Comparison of ENCODE assay signal across 9 cellular contexts in genomic region chr15:90924375-90924774, GRCh38. TPM values are rescaled to one million over a fixed set of nuclear protein-coding genes. Genes with fewer than 3 reads are reported as not detected.
DNase-seq lines count a peak whose midpoint lies in the region; ATAC-seq and TF ChIP-seq lines count a peak whose summit lies in the region.
"Had no signal": no experiment of that assay in that cellular context is flagged by ENCODE, and none has a peak within 500 bp of the region (broad histone marks: within the 10 kb centered on the region; RNA-seq: fewer than 3 reads in every experiment).

No MANE protein-coding gene starts in this region.

- peaks cover 14% of the 10 kb centered on the region for H3K36me3 Mint-ChIP-seq in natural killer cell treated with Interleukin-12 subunit alpha and Interleukin-12 subunit beta and Interleukin-15 and Interleukin-18, amount 100 ng/mL, for 72 hours
- H3K36me3 Mint-ChIP-seq in natural killer cell = peaks cover 15% of the 10 kb centered on the region

- no peaks in the 10 kb centered on the region for H3K9me3 Mint-ChIP-seq in natural killer cell treated with Interleukin-12 subunit alpha and Interleukin-12 subunit beta and Interleukin-15 and Interleukin-18, amount 100 ng/mL, for 72 hours
- H3K9me3 Mint-ChIP-seq in natural killer cell = no peaks in the 10 kb centered on the region

- H3K4me1 Mint-ChIP-seq in natural killer cell treated with Interleukin-12 subunit alpha and Interleukin-12 subunit beta and Interleukin-15 and Interleukin-18, amount 100 ng/mL, for 72 hours (ENCODE audit: low read depth in 2 of 2) = peaks cover 8 to 40% of the 10 kb centered on the region in 2 donors
- peaks cover under 1 to 1% of the 10 kb centered on the region in 2 donors for H3K4me1 Mint-ChIP-seq in natural killer cell

- no peak for TF ChIP-seq CTCF in natural killer cell (IDR thresholded peaks at IDR 0.05)

- H3K27me3 Mint-ChIP-seq in natural killer cell treated with Interleukin-12 subunit alpha and Interleukin-12 subunit beta and Interleukin-15 and Interleukin-18, amount 100 ng/mL, for 72 hours = no peaks in the 10 kb centered on the region
- no peaks in the 10 kb centered on the region for H3K27me3 Mint-ChIP-seq in natural killer cell (ENCODE audit: low read depth in 2 of 2)

- DNase-seq in natural killer cell treated with Interleukin-12 subunit alpha and Interleukin-12 subunit beta and Interleukin-15 and Interleukin-18, amount 100 ng/mL, for 72 hours (ENCODE audit: low spot score) = no peak
- no peak for DNase-seq in natural killer cell
- no peak for DNase-seq in stimulated activated naive CD8-positive, alpha-beta T cell treated with anti-CD3 and anti-CD28 coated beads, Interleukin-15, Interleukin-2, amounts not matched to agents 100 U/mL and 50 U/mL, for 24 hours
- no peak for DNase-seq in NCI-H1694 (lab: John Stamatoyannopoulos, UW)
- DNase-seq in activated effector memory CD4-positive, alpha-beta T cell treated with anti-CD3 and anti-CD28 coated beads, Interleukin-2, amount 50 U/mL, for 16 hours = no peak
- DNase-seq: NCI-H1436 treated with DMSO at 0.1 percent for 48 hours, spleen had no signal

- ATAC-seq in natural killer cell treated with Interleukin-12 subunit alpha and Interleukin-12 subunit beta and Interleukin-15 and Interleukin-18, amount 100 ng/mL, for 72 hours = peak; percentile 58 to 86
- ATAC-seq in natural killer cell (no peak), HG03108 (IDR thresholded peaks at IDR 0.05; ENCODE audit: unreplicated experiment) (peak; percentile 55)
- ATAC-seq in stimulated activated naive CD8-positive, alpha-beta T cell treated with anti-CD3 and anti-CD28 coated beads, Interleukin-15, Interleukin-2, amounts not matched to agents 100 U/mL and 50 U/mL, for 24 hours = peak; percentile 79
- ATAC-seq: esophagus mucosa had no signal

- H3K4me3 Mint-ChIP-seq in natural killer cell treated with Interleukin-12 subunit alpha and Interleukin-12 subunit beta and Interleukin-15 and Interleukin-18, amount 100 ng/mL, for 72 hours = peak overlapping the region; percentile 54
- H3K4me3 Mint-ChIP-seq in natural killer cell = no peak overlapping the region

- peak overlapping the region; percentile 36 to 80 for H3K27ac Mint-ChIP-seq in natural killer cell treated with Interleukin-12 subunit alpha and Interleukin-12 subunit beta and Interleukin-15 and Interleukin-18, amount 100 ng/mL, for 72 hours
- H3K27ac Mint-ChIP-seq in natural killer cell = no peak overlapping the region

- intact Hi-C loops in natural killer cell (cut with micrococcal nuclease) = no loop called here

RNA-seq across cellular contexts. Expression of gene HDDC3, which starts 8.0 kb away (rescaled TPM):
- 10 to 100 TPM; 23.4 to 30.5 TPM for total RNA-seq in natural killer cell treated with Interleukin-12 subunit alpha and Interleukin-12 subunit beta and Interleukin-15 and Interleukin-18, amount 100 ng/mL, for 72 hours
- 10 to 100 TPM; 11.2 to 14.5 (median 12.1) TPM for total RNA-seq in natural killer cell

RNA-seq across cellular contexts. Expression of gene UNC45A, which starts 10.7 kb away (rescaled TPM):
- 10 to 100 TPM; 81.9 to 95.3 TPM for total RNA-seq in natural killer cell treated with Interleukin-12 subunit alpha and Interleukin-12 subunit beta and Interleukin-15 and Interleukin-18, amount 100 ng/mL, for 72 hours
- total RNA-seq in natural killer cell = 10 to 100 TPM; 39.0 to 58.1 (median 51.5) TPM

RNA-seq across cellular contexts. Expression of gene MAN2A2, which starts 21.3 kb away (rescaled TPM):
- 100 to 1,000 TPM; 172 to 244 TPM for total RNA-seq in natural killer cell treated with Interleukin-12 subunit alpha and Interleukin-12 subunit beta and Interleukin-15 and Interleukin-18, amount 100 ng/mL, for 72 hours
- 100 to 1,000 TPM; 158 to 200 (median 177) TPM for total RNA-seq in natural killer cell

RNA-seq across cellular contexts. Expression of gene RCCD1, which starts 30.3 kb away (rescaled TPM):
- 10 to 100 TPM; 10.8 to 29.2 TPM for total RNA-seq in natural killer cell treated with Interleukin-12 subunit alpha and Interleukin-12 subunit beta and Interleukin-15 and Interleukin-18, amount 100 ng/mL, for 72 hours
- 1 to 10 TPM; 4.2 to 5.4 (median 5.1) TPM for total RNA-seq in natural killer cell

RNA-seq across cellular contexts. Expression of gene FES, which starts 40.1 kb away (rescaled TPM):
- 100 to 1,000 TPM; 139 to 140 TPM for total RNA-seq in natural killer cell treated with Interleukin-12 subunit alpha and Interleukin-12 subunit beta and Interleukin-15 and Interleukin-18, amount 100 ng/mL, for 72 hours
- 10 to 100 TPM; 35.8 to 70.3 (median 52.5) TPM for total RNA-seq in natural killer cell

Comparison
In these comparisons a context has a peak if more than half of its experiments do, and no peak if none do; other contexts are left out.
1. ATAC-seq: peak in natural killer cell treated with Interleukin-12 subunit alpha and Interleukin-12 subunit beta and Interleukin-15 and Interleukin-18, amount 100 ng/mL, for 72 hours (2 of 2), HG03108 (single experiment) and stimulated activated naive CD8-positive, alpha-beta T cell treated with anti-CD3 and anti-CD28 coated beads, Interleukin-15, Interleukin-2, amounts not matched to agents 100 U/mL and 50 U/mL, for 24 hours (single experiment); none in natural killer cell (0 of 3).
2. H3K27ac Mint-ChIP-seq: peak in natural killer cell treated with Interleukin-12 subunit alpha and Interleukin-12 subunit beta and Interleukin-15 and Interleukin-18, amount 100 ng/mL, for 72 hours (2 of 2); none in natural killer cell (0 of 2).